In genomic region chrX:120680090-120680489, GRCh38 we compare ENCODE assay signal across 21 cellular contexts. TPM values are rescaled to one million over a fixed set of nuclear protein-coding genes. Genes with fewer than 3 reads are reported as not detected.
A peak's percentile ranks its signal among the peaks of the same experiment; 100 is the strongest.
DNase-seq lines count a peak whose midpoint lies in the region; ATAC-seq and TF ChIP-seq lines count a peak whose summit lies in the region.
"Had no signal": no experiment of that assay in that cellular context is flagged by ENCODE, and none has a peak within 500 bp of the region (broad histone marks: within the 10 kb centered on the region; RNA-seq: fewer than 3 reads in every experiment).

No MANE protein-coding gene starts in this region.

- H3K4me1 Mint-ChIP-seq in activated T-cell treated with anti-CD3 and anti-CD28 coated beads, Interleukin-2, amount 50 U/mL, for 72 hours (ENCODE audit: low read depth), result peaks cover 36% of the 10 kb centered on the region
- peaks cover 9% of the 10 kb centered on the region for H3K4me1 Mint-ChIP-seq in T-helper 2 cell treated with Interferon-gamma antibody and Interleukin-4, amounts not matched to agents 5 μg/mL and 100 μg/mL, for 36 hours (ENCODE audit: low read depth)
- peaks cover 2 to 15% (median 7%) of the 10 kb centered on the region in 4 donors for H3K4me1 Mint-ChIP-seq in naive thymus-derived CD8-positive, alpha-beta T cell

- H3K27ac Mint-ChIP-seq in activated T-cell treated with anti-CD3 and anti-CD28 coated beads, Interleukin-2, amount 50 U/mL, for 72 hours, result no peak overlapping the region
- H3K27ac Mint-ChIP-seq in T-helper 2 cell treated with Interferon-gamma antibody and Interleukin-4, amounts not matched to agents 5 μg/mL and 100 μg/mL, for 36 hours, result peak overlapping the region; percentile 75
- H3K27ac Mint-ChIP-seq in naive thymus-derived CD8-positive, alpha-beta T cell, result peak overlapping the region; percentile 10 to 78 (median 53)
- H3K27ac Mint-ChIP-seq: activated B cell treated with CpG ODN at 0.5 μM for 24 hours had no signal

- no peaks in the 10 kb centered on the region for H3K9me1 ChIP-seq in IMR-90 (ENCODE audit: insufficient read depth, low read length)

- no peak for TF ChIP-seq CTCF in IMR-90 (conservative IDR thresholded peaks at IDR 0.05; ENCODE audit: low read depth, low read length)
- no peak for TF ChIP-seq CTCF in hepatocyte (IDR thresholded peaks at IDR 0.05; ENCODE audit: poor library complexity)
- no peak for TF ChIP-seq CTCF in coronary artery (IDR thresholded peaks at IDR 0.05)

- no peak overlapping the region for H2BK120ac ChIP-seq in IMR-90 (ENCODE audit: low read depth, low read length)

- in situ Hi-C loops in IMR-90 (cut with MboI; ENCODE audit: low sequenced_read_pairs), result no loop called here

- no peak overlapping the region for H3K18ac ChIP-seq in IMR-90 (ENCODE audit: low read depth, low read length)

- peak overlapping the region; percentile 50 to 68 for H3K4me3 Mint-ChIP-seq in activated T-cell treated with anti-CD3 and anti-CD28 coated beads, Interleukin-2, amount 50 U/mL, for 72 hours
- H3K4me3 Mint-ChIP-seq in T-helper 2 cell treated with Interferon-gamma antibody and Interleukin-4, amounts not matched to agents 5 μg/mL and 100 μg/mL, for 36 hours, result peak overlapping the region; percentile 52
- H3K4me3 Mint-ChIP-seq in naive thymus-derived CD8-positive, alpha-beta T cell, result peak overlapping the region in 9 of 10 donors; percentile 0 to 72 (median 39)
- H3K4me3 Mint-ChIP-seq: activated B cell treated with CpG ODN at 0.5 μM for 24 hours, naive B cell had no signal

- H4K20me1 ChIP-seq in IMR-90 (ENCODE audit: insufficient read depth, low read length) (no peaks in the 10 kb centered on the region), hepatocyte (ENCODE audit: insufficient read depth, poor library complexity, severe bottlenecking) (no peaks in the 10 kb centered on the region)
- H4K20me1 ChIP-seq: BLaER1 had no signal

- H3K4ac ChIP-seq in IMR-90 (ENCODE audit: low read depth, low read length), result no peak overlapping the region

- no peaks in the 10 kb centered on the region for H3K79me1 ChIP-seq in IMR-90 (ENCODE audit: low read depth in 1 of 2, low read length in 2 of 2)

- no peak for ATAC-seq in activated T-cell treated with anti-CD3 and anti-CD28 coated beads, Interleukin-2, amount 50 U/mL, for 72 hours (replicated peaks in 1 of 2)
- no peak for ATAC-seq in IMR-90 (ENCODE audit: low read depth)
- no peak for ATAC-seq in naive thymus-derived CD8-positive, alpha-beta T cell
- ATAC-seq: left colon had no signal

- no peak overlapping the region for H3K23ac ChIP-seq in IMR-90 (ENCODE audit: low read depth, low read length)

- no peak overlapping the region for H3K27ac ChIP-seq in IMR-90 (ENCODE audit: insufficient read depth, low read length)
- H3K27ac ChIP-seq in hepatocyte, result no peak overlapping the region
- H3K27ac ChIP-seq in coronary artery, result no peak overlapping the region
- H3K27ac ChIP-seq: BLaER1, transverse colon had no signal

- no peak overlapping the region for H3K9ac ChIP-seq in IMR-90 (ENCODE audit: low read depth, low read length)
- H3K9ac ChIP-seq: BLaER1 had no signal

- H2BK15ac ChIP-seq in IMR-90 (ENCODE audit: low read depth, low read length), result no peak overlapping the region

- TF ChIP-seq POLR2A in IMR-90 (IDR thresholded peaks at IDR 0.05; ENCODE audit: low read depth, low read length), result no peak

- dilution Hi-C loops in IMR-90 (cut with HindIII; ENCODE audit: low sequenced_read_pairs, unreplicated experiment), result no loop called here

- intact Hi-C loops in IMR-90 (cut with micrococcal nuclease), result no loop called here

- H3K9me3 ChIP-seq in IMR-90 (ENCODE audit: control insufficient read depth, insufficient read depth, low read length) (no peaks in the 10 kb centered on the region), hepatocyte (ENCODE audit: low read depth) (no peaks in the 10 kb centered on the region)
- H3K9me3 ChIP-seq: transverse colon had no signal

- H2BK5ac ChIP-seq in IMR-90 (ENCODE audit: low read depth, low read length, poor library complexity, severe bottlenecking), result no peak overlapping the region

- BruUV-seq in IMR-90 (replicated peaks; lab: Mats Ljungman, UMichigan), result no TSS peak

- H2AK5ac ChIP-seq in IMR-90 (ENCODE audit: low read depth, low read length), result no peak overlapping the region

- H4K5ac ChIP-seq in IMR-90 (ENCODE audit: low read depth, low read length), result no peak overlapping the region

- no peaks in the 10 kb centered on the region for H3K27me3 ChIP-seq in IMR-90 (ENCODE audit: control insufficient read depth, insufficient read depth, low read length)
- no peaks in the 10 kb centered on the region for H3K27me3 ChIP-seq in hepatocyte
- H3K27me3 ChIP-seq: BLaER1, transverse colon had no signal

- no peaks in the 10 kb centered on the region for H3K9me2 ChIP-seq in hepatocyte (replicated peaks; ENCODE audit: insufficient read depth)

- H2BK20ac ChIP-seq in IMR-90 (ENCODE audit: low read depth, low read length), result no peak overlapping the region

- WGBS in IMR-90 (ENCODE audit: extremely low coverage in 2 of 2, insufficient read length in 1 of 2), 2 experiments, result no CpG with 5 or more reads among the region's 5 CpGs
- WGBS in hepatocyte (ENCODE audit: low lambda C conversion rate, missing lambda C conversion rate), result 85% methylated on average over 5 of the region's 5 CpGs

- peaks cover 18% of the 10 kb centered on the region for H3K27me3 Mint-ChIP-seq in activated T-cell treated with anti-CD3 and anti-CD28 coated beads, Interleukin-2, amount 50 U/mL, for 72 hours (ENCODE audit: low read depth)
- H3K27me3 Mint-ChIP-seq in T-helper 2 cell treated with Interferon-gamma antibody and Interleukin-4, amounts not matched to agents 5 μg/mL and 100 μg/mL, for 36 hours (ENCODE audit: low read depth), result no peaks in the 10 kb centered on the region
- H3K27me3 Mint-ChIP-seq in naive thymus-derived CD8-positive, alpha-beta T cell, result no peaks in the 10 kb centered on the region
- H3K27me3 Mint-ChIP-seq: activated B cell treated with CpG ODN at 0.5 μM for 24 hours, naive B cell had no signal

- no peak overlapping the region for H4K91ac ChIP-seq in IMR-90 (ENCODE audit: insufficient read depth, low read depth, low read length)

- H3K36me3 ChIP-seq in IMR-90 (ENCODE audit: control insufficient read depth, insufficient read depth, low read length), result no peaks in the 10 kb centered on the region
- no peaks in the 10 kb centered on the region for H3K36me3 ChIP-seq in hepatocyte (replicated peaks; ENCODE audit: insufficient read depth, low read depth)
- H3K36me3 ChIP-seq: BLaER1, transverse colon had no signal

- TF ChIP-seq RAD21 in IMR-90 (IDR thresholded peaks at IDR 0.05; ENCODE audit: low read length), result no peak

- H3K36me3 Mint-ChIP-seq in activated T-cell treated with anti-CD3 and anti-CD28 coated beads, Interleukin-2, amount 50 U/mL, for 72 hours (ENCODE audit: insufficient read depth in 2 of 2), result peaks cover 11 to 15% of the 10 kb centered on the region in 2 donors
- H3K36me3 Mint-ChIP-seq in T-helper 2 cell treated with Interferon-gamma antibody and Interleukin-4, amounts not matched to agents 5 μg/mL and 100 μg/mL, for 36 hours (ENCODE audit: low read depth), result no peaks in the 10 kb centered on the region
- no peaks in the 10 kb centered on the region for H3K36me3 Mint-ChIP-seq in naive thymus-derived CD8-positive, alpha-beta T cell

- peaks cover 10 to 11% of the 10 kb centered on the region in 2 donors for H3K9me3 Mint-ChIP-seq in activated T-cell treated with anti-CD3 and anti-CD28 coated beads, Interleukin-2, amount 50 U/mL, for 72 hours
- peaks cover 10% of the 10 kb centered on the region for H3K9me3 Mint-ChIP-seq in T-helper 2 cell treated with Interferon-gamma antibody and Interleukin-4, amounts not matched to agents 5 μg/mL and 100 μg/mL, for 36 hours
- H3K9me3 Mint-ChIP-seq in naive thymus-derived CD8-positive, alpha-beta T cell, result peaks cover 0 to 9% (median 0%) of the 10 kb centered on the region in 9 donors

- no peak overlapping the region for H4K8ac ChIP-seq in IMR-90 (ENCODE audit: low read depth in 2 of 2, low read length in 2 of 2)

- POLR2A ChIA-PET in IMR-90 (lab: Charles Lee; ENCODE audit: unreplicated experiment), result no interaction called here
- POLR2A ChIA-PET in naive thymus-derived CD8-positive, alpha-beta T cell (lab: Charles Lee), result interaction anchor here (0.7 kb wide), 1 partner anchor 17 kb away, joined by 3 read pairs; no protein-coding TSS in a partner anchor

- H3K4me1 ChIP-seq in IMR-90 (ENCODE audit: control insufficient read depth, insufficient read depth, low read length) (no peaks in the 10 kb centered on the region), hepatocyte (ENCODE audit: insufficient read depth) (no peaks in the 10 kb centered on the region)
- H3K4me1 ChIP-seq: BLaER1, transverse colon had no signal

- no peaks in the 10 kb centered on the region for H3K79me2 ChIP-seq in hepatocyte

- CTCF ChIA-PET in IMR-90 (lab: Yijun Ruan, JAX), result interaction anchor here (0.8 kb wide), 1 partner anchor 16 kb away, joined by 3 read pairs; no protein-coding TSS in a partner anchor

- H3K56ac ChIP-seq in IMR-90 (ENCODE audit: extremely low read depth, insufficient read depth, low read length), result no peak overlapping the region

- no peak overlapping the region for H3K4me3 ChIP-seq in IMR-90 (ENCODE audit: insufficient read depth, low read depth, low read length)
- H3K4me3 ChIP-seq in hepatocyte, result no peak overlapping the region
- H3K4me3 ChIP-seq in coronary artery, result no peak overlapping the region
- H3K4me3 ChIP-seq: BLaER1, transverse colon had no signal

- H3K14ac ChIP-seq in IMR-90 (replicated peaks; ENCODE audit: low read depth, low read length), result no peak overlapping the region

- H2AK9ac ChIP-seq in IMR-90 (replicated peaks; ENCODE audit: low read depth, low read length, poor library complexity), result no peak overlapping the region

- H2AFZ ChIP-seq in IMR-90 (replicated peaks; ENCODE audit: low read length, poor library complexity) (no peak overlapping the region), hepatocyte (no peak overlapping the region)

- H3K4me2 ChIP-seq in IMR-90 (ENCODE audit: low read depth, low read length) (peak overlapping the region; percentile 55; the same call in 1 of the 2 replicates), hepatocyte (no peak overlapping the region)
- H3K4me2 ChIP-seq: BLaER1 had no signal

- no peak for DNase-seq in activated T-cell treated with anti-CD3 and anti-CD28 coated beads, Interleukin-2, amount 50 U/mL, for 72 hours
- no peak for DNase-seq in activated T-cell treated with anti-CD3 and anti-CD28 coated beads, Interleukin-2, amount 50 U/mL, for 48 hours
- DNase-seq in IMR-90 (no peak), NCI-H2196 (lab: John Stamatoyannopoulos, UW; ENCODE audit: unreplicated experiment) (no peak), hepatocyte (ENCODE audit: low spot score) (no peak), coronary artery (ENCODE audit: low spot score) (no peak)
- DNase-seq in T-helper 2 cell treated with Interferon-gamma antibody and Interleukin-4, amounts not matched to agents 5 μg/mL and 100 μg/mL, for 36 hours (ENCODE audit: low spot score), result no peak
- no peak for DNase-seq in naive thymus-derived CD8-positive, alpha-beta T cell
- DNase-seq: activated B cell treated with CpG ODN at 0.5 μM for 24 hours; head of caudate nucleus; left colon; mesendoderm; naive B cell; NCI-H1092 treated with DMSO at 0.1 percent for 48 hours; NCI-H2081; NCI-H446; NK-92 treated with Interleukin-12 subunit alpha and Interleukin-12 subunit beta, amount 100 ng/mL, for 24 hours; small intestine; T-helper 9 cell; transverse colon had no signal

RNA-seq across cellular contexts. Expression of gene C1GALT1C1, which starts 50.2 kb away (rescaled TPM):
- total RNA-seq in activated T-cell treated with anti-CD3 and anti-CD28 coated beads, Interleukin-2, amount 50 U/mL, for 72 hours, result 1 to 10 TPM; 7.2 to 9.8 TPM
- total RNA-seq in IMR-90 (2012; rRNA removed), result 15.2 and 22.5 TPM in 2 replicates
- 19.1 and 20.0 TPM in 2 replicates for polyA plus RNA-seq in IMR-90 (2012; rRNA removed)
- polyA plus RNA-seq in IMR-90 (2012; cell fraction: cytosol; rRNA removed), result 2.7 and 3.4 TPM in 2 replicates
- 0.92 and 5.3 TPM in 2 replicates for polyA plus RNA-seq in IMR-90 (2012; cell fraction: nucleus; rRNA removed; ENCODE audit: low replicate concordance)
- total RNA-seq in naive thymus-derived CD8-positive, alpha-beta T cell, result 10 to 100 TPM; 13.2 to 14.1 TPM
- 10 to 100 TPM; 10.1 to 15.1 (median 11.5) TPM for polyA plus RNA-seq in naive thymus-derived CD8-positive, alpha-beta T cell
- 47.4 and 50.9 TPM in 2 replicates for total RNA-seq in hepatocyte
- polyA plus RNA-seq in hepatocyte, result 28.7 and 34.0 TPM in 2 replicates
